In genomic region chr1:3499611-3500010, GRCh38 we compare ENCODE assay signal across 29 cellular contexts.
"Had no signal": no experiment of that assay in that cellular context is flagged by ENCODE, and none has a peak within 500 bp of the region (broad histone marks: within the 10 kb centered on the region; RNA-seq: fewer than 3 reads in every experiment).

No MANE protein-coding gene starts in this region.

- H3K4me3 Mint-ChIP-seq: stimulated activated effector memory CD8-positive, alpha-beta T cell treated with anti-CD3 and anti-CD28 coated beads, Interleukin-12 subunit alpha, Interleukin-12 subunit beta, amount 100 ng/mL, for 72 hours; stimulated activated memory B cell treated with anti-CD40 and anti-IgM and Interleukin-4, amounts not matched to agents 10 μg/mL and 1 μg/mL and 100 μg/mL, for 72 hours; stimulated activated naive B cell treated with anti-CD40 and anti-IgM and Interleukin-4, amounts not matched to agents 10 μg/mL and 1 μg/mL and 100 μg/mL, for 72 hours; stimulated activated naive CD8-positive, alpha-beta T cell treated with anti-CD3 and anti-CD28 coated beads, Interleukin-15, amount 100 ng/mL, for 72 hours; stimulated activated naive CD8-positive, alpha-beta T cell treated with anti-CD3 and anti-CD28 coated beads, Interleukin-15, Interleukin-2, amounts not matched to agents 100 ng/mL and 50 ng/mL, for 24 hours; type B pancreatic cell had no signal

- FAIRE-seq: urothelium cell line had no signal

- H3K27me3 Mint-ChIP-seq: stimulated activated memory B cell treated with anti-CD40 and anti-IgM and Interleukin-4, amounts not matched to agents 10 μg/mL and 1 μg/mL and 100 μg/mL, for 72 hours; stimulated activated naive B cell treated with anti-CD40 and anti-IgM and Interleukin-4, amounts not matched to agents 10 μg/mL and 1 μg/mL and 100 μg/mL, for 72 hours; stimulated activated naive CD8-positive, alpha-beta T cell treated with anti-CD3 and anti-CD28 coated beads, Interleukin-15, amount 100 ng/mL, for 72 hours; stimulated activated naive CD8-positive, alpha-beta T cell treated with anti-CD3 and anti-CD28 coated beads, Interleukin-15, Interleukin-2, amounts not matched to agents 100 ng/mL and 50 ng/mL, for 24 hours; type B pancreatic cell had no signal

- H3K27ac Mint-ChIP-seq: stimulated activated effector memory CD8-positive, alpha-beta T cell treated with anti-CD3 and anti-CD28 coated beads, Interleukin-12 subunit alpha, Interleukin-12 subunit beta, amount 100 ng/mL, for 72 hours; stimulated activated memory B cell treated with anti-CD40 and anti-IgM and Interleukin-4, amounts not matched to agents 10 μg/mL and 1 μg/mL and 100 μg/mL, for 72 hours; stimulated activated naive B cell treated with anti-CD40 and anti-IgM and Interleukin-4, amounts not matched to agents 10 μg/mL and 1 μg/mL and 100 μg/mL, for 72 hours; stimulated activated naive CD8-positive, alpha-beta T cell treated with anti-CD3 and anti-CD28 coated beads, Interleukin-15, amount 100 ng/mL, for 72 hours; stimulated activated naive CD8-positive, alpha-beta T cell treated with anti-CD3 and anti-CD28 coated beads, Interleukin-15, Interleukin-2, amounts not matched to agents 100 ng/mL and 50 ng/mL, for 24 hours; type B pancreatic cell had no signal

- H3K27ac ChIP-seq: stomach, suprapubic skin, testis, thoracic aorta, thyroid gland, tibial artery, tibial nerve, transverse colon, upper lobe of left lung, upper lobe of right lung, uterus, vagina had no signal

- H3K4me1 ChIP-seq: stomach, testis, transverse colon, uterus had no signal

- H3K27me3 ChIP-seq: stomach, suprapubic skin, testis, thyroid gland, tibial artery, tibial nerve, transverse colon, upper lobe of left lung, upper lobe of right lung, uterus, vagina had no signal

- DNase-seq: stimulated activated CD4-positive, alpha-beta T cell treated with anti-CD3 and anti-CD28 coated beads, Interleukin-2, amount 100 ng/mL, for 48 hours; stimulated activated CD4-positive, alpha-beta T cell treated with anti-CD3 and anti-CD28 coated beads, Interleukin-4, amount 100 ng/mL, for 1 hour; stimulated activated CD4-positive, alpha-beta T cell treated with anti-CD3 and anti-CD28 coated beads, Interleukin-4, amount 100 ng/mL, for 24 hours; stimulated activated CD4-positive, alpha-beta T cell treated with anti-CD3 and anti-CD28 coated beads, Interleukin-4, amount 100 ng/mL, for 4 hours; stimulated activated CD8-positive, alpha-beta memory T cell treated with anti-CD3 and anti-CD28 coated beads, Interleukin-4, amount 100 ng/mL, for 48 hours; stimulated activated naive B cell treated with anti-CD40 and anti-IgM and Interleukin-4, amounts not matched to agents 10 μg/mL and 1 μg/mL and 100 μg/mL, for 72 hours; stimulated activated naive CD4-positive, alpha-beta T cell; stimulated activated naive CD4-positive, alpha-beta T cell treated with Interleukin-2 at 50 U/mL for 16 hours; stimulated activated naive CD8-positive, alpha-beta T cell treated with anti-CD3 and anti-CD28 coated beads, Interleukin-15, amount 100 ng/mL, for 72 hours; stimulated activated naive CD8-positive, alpha-beta T cell treated with anti-CD3 and anti-CD28 coated beads, Interleukin-15, Interleukin-2, amounts not matched to agents 100 U/mL and 50 U/mL, for 24 hours; stomach; substantia nigra; testis; thyroid gland; tibial artery; transverse colon; trophoblast cell; upper lobe of right lung; uterus had no signal

- H3K9me3 ChIP-seq: stomach, suprapubic skin, testis, thoracic aorta, thyroid gland, tibial artery, tibial nerve, transverse colon, upper lobe of left lung, upper lobe of right lung, uterus, vagina had no signal

- H3K9me3 Mint-ChIP-seq: stimulated activated effector memory CD8-positive, alpha-beta T cell treated with anti-CD3 and anti-CD28 coated beads, Interleukin-12 subunit alpha, Interleukin-12 subunit beta, amount 100 ng/mL, for 72 hours; stimulated activated memory B cell treated with anti-CD40 and anti-IgM and Interleukin-4, amounts not matched to agents 10 μg/mL and 1 μg/mL and 100 μg/mL, for 72 hours; stimulated activated naive B cell treated with anti-CD40 and anti-IgM and Interleukin-4, amounts not matched to agents 10 μg/mL and 1 μg/mL and 100 μg/mL, for 72 hours; stimulated activated naive CD8-positive, alpha-beta T cell treated with anti-CD3 and anti-CD28 coated beads, Interleukin-15, amount 100 ng/mL, for 72 hours; stimulated activated naive CD8-positive, alpha-beta T cell treated with anti-CD3 and anti-CD28 coated beads, Interleukin-15, Interleukin-2, amounts not matched to agents 100 ng/mL and 50 ng/mL, for 24 hours; type B pancreatic cell had no signal

- H3K36me3 Mint-ChIP-seq: stimulated activated effector memory CD8-positive, alpha-beta T cell treated with anti-CD3 and anti-CD28 coated beads, Interleukin-12 subunit alpha, Interleukin-12 subunit beta, amount 100 ng/mL, for 72 hours; stimulated activated memory B cell treated with anti-CD40 and anti-IgM and Interleukin-4, amounts not matched to agents 10 μg/mL and 1 μg/mL and 100 μg/mL, for 72 hours; stimulated activated naive B cell treated with anti-CD40 and anti-IgM and Interleukin-4, amounts not matched to agents 10 μg/mL and 1 μg/mL and 100 μg/mL, for 72 hours; type B pancreatic cell had no signal

- H3K4me1 Mint-ChIP-seq: stimulated activated effector memory CD8-positive, alpha-beta T cell treated with anti-CD3 and anti-CD28 coated beads, Interleukin-12 subunit alpha, Interleukin-12 subunit beta, amount 100 ng/mL, for 72 hours; stimulated activated memory B cell treated with anti-CD40 and anti-IgM and Interleukin-4, amounts not matched to agents 10 μg/mL and 1 μg/mL and 100 μg/mL, for 72 hours; stimulated activated naive CD8-positive, alpha-beta T cell treated with anti-CD3 and anti-CD28 coated beads, Interleukin-15, amount 100 ng/mL, for 72 hours had no signal

- H3K4me3 ChIP-seq: stomach, suprapubic skin, testis, thoracic aorta, thyroid gland, tibial artery, tibial nerve, transverse colon, upper lobe of left lung, upper lobe of right lung, uterus, vagina had no signal

- H3K36me3 ChIP-seq: thyroid gland, transverse colon, uterus, vagina had no signal

- ATAC-seq: stimulated activated effector memory CD8-positive, alpha-beta T cell treated with anti-CD3 and anti-CD28 coated beads, Interleukin-12 subunit alpha, Interleukin-12 subunit beta, amount 100 ng/mL, for 72 hours; stimulated activated memory B cell treated with anti-CD40 and anti-IgM and Interleukin-4, amounts not matched to agents 10 μg/mL and 1 μg/mL and 100 μg/mL, for 72 hours; stimulated activated naive B cell treated with anti-CD40 and anti-IgM and Interleukin-4, amounts not matched to agents 10 μg/mL and 1 μg/mL and 100 μg/mL, for 72 hours; stimulated activated naive CD8-positive, alpha-beta T cell treated with anti-CD3 and anti-CD28 coated beads, Interleukin-15, amount 100 ng/mL, for 72 hours; stimulated activated naive CD8-positive, alpha-beta T cell treated with anti-CD3 and anti-CD28 coated beads, Interleukin-15, Interleukin-2, amounts not matched to agents 100 U/mL and 50 U/mL, for 24 hours; upper lobe of right lung had no signal
